ENCODE assay signal across 1 cellular context in genomic region chr14:55270832-55271571, GRCh38.
TF ChIP-seq lines count a peak whose summit lies in the region.

Gene FBXO34, plus strand, starts transcription at chr14:55271421. Its CDS starts 78,970 bp downstream, at chr14:55350391.

TF ChIP-seq in GM12878, 131 proteins besides CTCF, POLR2A, EP300 and RAD21 (continued from another document and continues in another):
- TF ChIP-seq, protein P1, sequence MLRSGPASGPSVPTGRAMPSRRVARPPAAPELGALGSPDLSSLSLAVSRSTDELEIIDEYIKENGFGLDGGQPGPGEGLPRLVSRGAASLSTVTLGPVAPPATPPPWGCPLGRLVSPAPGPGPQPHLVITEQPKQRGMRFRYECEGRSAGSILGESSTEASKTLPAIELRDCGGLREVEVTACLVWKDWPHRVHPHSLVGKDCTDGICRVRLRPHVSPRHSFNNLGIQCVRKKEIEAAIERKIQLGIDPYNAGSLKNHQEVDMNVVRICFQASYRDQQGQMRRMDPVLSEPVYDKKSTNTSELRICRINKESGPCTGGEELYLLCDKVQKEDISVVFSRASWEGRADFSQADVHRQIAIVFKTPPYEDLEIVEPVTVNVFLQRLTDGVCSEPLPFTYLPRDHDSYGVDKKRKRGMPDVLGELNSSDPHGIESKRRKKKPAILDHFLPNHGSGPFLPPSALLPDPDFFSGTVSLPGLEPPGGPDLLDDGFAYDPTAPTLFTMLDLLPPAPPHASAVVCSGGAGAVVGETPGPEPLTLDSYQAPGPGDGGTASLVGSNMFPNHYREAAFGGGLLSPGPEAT (IDR thresholded peaks at IDR 0.05; ENCODE audit: low read depth): peak; percentile 75
- TF ChIP-seq KLF5 (IDR thresholded peaks at IDR 0.05; ENCODE audit: partially characterized antibody) (peak; percentile 60), ZBTB4 (CRISPR knock-in tag; IDR thresholded peaks at IDR 0.05) (no peak), BCL11A (IDR thresholded peaks at IDR 0.05; ENCODE audit: low read depth, low read length) (no peak), TCF7 (IDR thresholded peaks at IDR 0.05; ENCODE audit: borderline replicate concordance) (no peak), SP1 (IDR thresholded peaks at IDR 0.05; ENCODE audit: low read depth, low read length) (peak; percentile 73), YY1 (IDR thresholded peaks at IDR 0.05; ENCODE audit: low read depth, low read length) (peak; percentile 76), ZNF622 (IDR thresholded peaks at IDR 0.05) (no peak), PRDM15 (CRISPR knock-in tag; IDR thresholded peaks at IDR 0.05) (no peak), BHLHE40 (IDR thresholded peaks at IDR 0.05; ENCODE audit: borderline replicate concordance in 1 of 2, low read depth in 2 of 2, low read length in 1 of 2) (peak; percentile 76 to 78), MTA3 (IDR thresholded peaks at IDR 0.05; ENCODE audit: borderline replicate concordance, low read length) (no peak), RAD51 (IDR thresholded peaks at IDR 0.05) (no peak), SUPT20H (IDR thresholded peaks at IDR 0.05; ENCODE audit: borderline replicate concordance, control insufficient read depth, low read depth, low read length) (no peak), ZNF217 (IDR thresholded peaks at IDR 0.05) (no peak), JUND (IDR thresholded peaks at IDR 0.05; ENCODE audit: low read depth, low read length) (peak; percentile 71; the same call in 1 of the 2 replicates), NRF1 (conservative IDR thresholded peaks at IDR 0.05; ENCODE audit: low read depth, low read length) (no peak), BMI1 (IDR thresholded peaks at IDR 0.05; ENCODE audit: borderline replicate concordance) (no peak), CBFB (IDR thresholded peaks at IDR 0.05; ENCODE audit: low read depth) (peak; percentile 22; the same call in 1 of the 2 replicates), ATF7 (IDR thresholded peaks at IDR 0.05; ENCODE audit: low read depth) (peak; percentile 97), IRF4 (IDR thresholded peaks at IDR 0.05; ENCODE audit: low read depth, low read length) (0 out of 2 replicates have a peak, but pooled peaks have one; percentile 54), HDGF (IDR thresholded peaks at IDR 0.05) (0 out of 2 replicates have a peak, but pooled peaks have one; percentile 45), MAX (IDR thresholded peaks at IDR 0.05; ENCODE audit: low read depth, low read length) (peak; percentile 42; the same call in 1 of the 2 replicates), ZNF384 (IDR thresholded peaks at IDR 0.05; ENCODE audit: borderline replicate concordance, low read depth, low read length) (no peak), CREM (IDR thresholded peaks at IDR 0.05; ENCODE audit: low read depth) (peak; percentile 98), KDM1A (IDR thresholded peaks at IDR 0.05; ENCODE audit: borderline replicate concordance) (no peak)
- TF ChIP-seq, protein P2, sequence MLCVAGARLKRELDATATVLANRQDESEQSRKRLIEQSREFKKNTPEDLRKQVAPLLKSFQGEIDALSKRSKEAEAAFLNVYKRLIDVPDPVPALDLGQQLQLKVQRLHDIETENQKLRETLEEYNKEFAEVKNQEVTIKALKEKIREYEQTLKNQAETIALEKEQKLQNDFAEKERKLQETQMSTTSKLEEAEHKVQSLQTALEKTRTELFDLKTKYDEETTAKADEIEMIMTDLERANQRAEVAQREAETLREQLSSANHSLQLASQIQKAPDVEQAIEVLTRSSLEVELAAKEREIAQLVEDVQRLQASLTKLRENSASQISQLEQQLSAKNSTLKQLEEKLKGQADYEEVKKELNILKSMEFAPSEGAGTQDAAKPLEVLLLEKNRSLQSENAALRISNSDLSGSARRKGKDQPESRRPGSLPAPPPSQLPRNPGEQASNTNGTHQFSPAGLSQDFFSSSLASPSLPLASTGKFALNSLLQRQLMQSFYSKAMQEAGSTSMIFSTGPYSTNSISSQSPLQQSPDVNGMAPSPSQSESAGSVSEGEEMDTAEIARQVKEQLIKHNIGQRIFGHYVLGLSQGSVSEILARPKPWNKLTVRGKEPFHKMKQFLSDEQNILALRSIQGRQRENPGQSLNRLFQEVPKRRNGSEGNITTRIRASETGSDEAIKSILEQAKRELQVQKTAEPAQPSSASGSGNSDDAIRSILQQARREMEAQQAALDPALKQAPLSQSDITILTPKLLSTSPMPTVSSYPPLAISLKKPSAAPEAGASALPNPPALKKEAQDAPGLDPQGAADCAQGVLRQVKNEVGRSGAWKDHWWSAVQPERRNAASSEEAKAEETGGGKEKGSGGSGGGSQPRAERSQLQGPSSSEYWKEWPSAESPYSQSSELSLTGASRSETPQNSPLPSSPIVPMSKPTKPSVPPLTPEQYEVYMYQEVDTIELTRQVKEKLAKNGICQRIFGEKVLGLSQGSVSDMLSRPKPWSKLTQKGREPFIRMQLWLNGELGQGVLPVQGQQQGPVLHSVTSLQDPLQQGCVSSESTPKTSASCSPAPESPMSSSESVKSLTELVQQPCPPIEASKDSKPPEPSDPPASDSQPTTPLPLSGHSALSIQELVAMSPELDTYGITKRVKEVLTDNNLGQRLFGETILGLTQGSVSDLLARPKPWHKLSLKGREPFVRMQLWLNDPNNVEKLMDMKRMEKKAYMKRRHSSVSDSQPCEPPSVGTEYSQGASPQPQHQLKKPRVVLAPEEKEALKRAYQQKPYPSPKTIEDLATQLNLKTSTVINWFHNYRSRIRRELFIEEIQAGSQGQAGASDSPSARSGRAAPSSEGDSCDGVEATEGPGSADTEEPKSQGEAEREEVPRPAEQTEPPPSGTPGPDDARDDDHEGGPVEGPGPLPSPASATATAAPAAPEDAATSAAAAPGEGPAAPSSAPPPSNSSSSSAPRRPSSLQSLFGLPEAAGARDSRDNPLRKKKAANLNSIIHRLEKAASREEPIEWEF (IDR thresholded peaks at IDR 0.05; ENCODE audit: insufficient replicate concordance, low read depth, low read length): no peak
- TF ChIP-seq, protein P3, sequence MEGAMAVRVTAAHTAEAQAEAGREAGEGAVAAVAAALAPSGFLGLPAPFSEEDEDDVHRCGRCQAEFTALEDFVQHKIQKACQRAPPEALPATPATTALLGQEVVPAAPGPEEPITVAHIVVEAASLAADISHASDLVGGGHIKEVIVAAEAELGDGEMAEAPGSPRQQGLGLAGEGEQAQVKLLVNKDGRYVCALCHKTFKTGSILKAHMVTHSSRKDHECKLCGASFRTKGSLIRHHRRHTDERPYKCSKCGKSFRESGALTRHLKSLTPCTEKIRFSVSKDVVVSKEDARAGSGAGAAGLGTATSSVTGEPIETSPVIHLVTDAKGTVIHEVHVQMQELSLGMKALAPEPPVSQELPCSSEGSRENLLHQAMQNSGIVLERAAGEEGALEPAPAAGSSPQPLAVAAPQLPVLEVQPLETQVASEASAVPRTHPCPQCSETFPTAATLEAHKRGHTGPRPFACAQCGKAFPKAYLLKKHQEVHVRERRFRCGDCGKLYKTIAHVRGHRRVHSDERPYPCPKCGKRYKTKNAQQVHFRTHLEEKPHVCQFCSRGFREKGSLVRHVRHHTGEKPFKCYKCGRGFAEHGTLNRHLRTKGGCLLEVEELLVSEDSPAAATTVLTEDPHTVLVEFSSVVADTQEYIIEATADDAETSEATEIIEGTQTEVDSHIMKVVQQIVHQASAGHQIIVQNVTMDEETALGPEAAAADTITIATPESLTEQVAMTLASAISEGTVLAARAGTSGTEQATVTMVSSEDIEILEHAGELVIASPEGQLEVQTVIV (IDR thresholded peaks at IDR 0.05; ENCODE audit: borderline replicate concordance, partially characterized antibody): no peak
- TF ChIP-seq, protein P4, sequence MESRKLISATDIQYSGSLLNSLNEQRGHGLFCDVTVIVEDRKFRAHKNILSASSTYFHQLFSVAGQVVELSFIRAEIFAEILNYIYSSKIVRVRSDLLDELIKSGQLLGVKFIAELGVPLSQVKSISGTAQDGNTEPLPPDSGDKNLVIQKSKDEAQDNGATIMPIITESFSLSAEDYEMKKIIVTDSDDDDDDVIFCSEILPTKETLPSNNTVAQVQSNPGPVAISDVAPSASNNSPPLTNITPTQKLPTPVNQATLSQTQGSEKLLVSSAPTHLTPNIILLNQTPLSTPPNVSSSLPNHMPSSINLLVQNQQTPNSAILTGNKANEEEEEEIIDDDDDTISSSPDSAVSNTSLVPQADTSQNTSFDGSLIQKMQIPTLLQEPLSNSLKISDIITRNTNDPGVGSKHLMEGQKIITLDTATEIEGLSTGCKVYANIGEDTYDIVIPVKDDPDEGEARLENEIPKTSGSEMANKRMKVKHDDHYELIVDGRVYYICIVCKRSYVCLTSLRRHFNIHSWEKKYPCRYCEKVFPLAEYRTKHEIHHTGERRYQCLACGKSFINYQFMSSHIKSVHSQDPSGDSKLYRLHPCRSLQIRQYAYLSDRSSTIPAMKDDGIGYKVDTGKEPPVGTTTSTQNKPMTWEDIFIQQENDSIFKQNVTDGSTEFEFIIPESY (IDR thresholded peaks at IDR 0.05): 0 out of 2 replicates have a peak, but pooled peaks have one; percentile 41
- TF ChIP-seq, protein P5, sequence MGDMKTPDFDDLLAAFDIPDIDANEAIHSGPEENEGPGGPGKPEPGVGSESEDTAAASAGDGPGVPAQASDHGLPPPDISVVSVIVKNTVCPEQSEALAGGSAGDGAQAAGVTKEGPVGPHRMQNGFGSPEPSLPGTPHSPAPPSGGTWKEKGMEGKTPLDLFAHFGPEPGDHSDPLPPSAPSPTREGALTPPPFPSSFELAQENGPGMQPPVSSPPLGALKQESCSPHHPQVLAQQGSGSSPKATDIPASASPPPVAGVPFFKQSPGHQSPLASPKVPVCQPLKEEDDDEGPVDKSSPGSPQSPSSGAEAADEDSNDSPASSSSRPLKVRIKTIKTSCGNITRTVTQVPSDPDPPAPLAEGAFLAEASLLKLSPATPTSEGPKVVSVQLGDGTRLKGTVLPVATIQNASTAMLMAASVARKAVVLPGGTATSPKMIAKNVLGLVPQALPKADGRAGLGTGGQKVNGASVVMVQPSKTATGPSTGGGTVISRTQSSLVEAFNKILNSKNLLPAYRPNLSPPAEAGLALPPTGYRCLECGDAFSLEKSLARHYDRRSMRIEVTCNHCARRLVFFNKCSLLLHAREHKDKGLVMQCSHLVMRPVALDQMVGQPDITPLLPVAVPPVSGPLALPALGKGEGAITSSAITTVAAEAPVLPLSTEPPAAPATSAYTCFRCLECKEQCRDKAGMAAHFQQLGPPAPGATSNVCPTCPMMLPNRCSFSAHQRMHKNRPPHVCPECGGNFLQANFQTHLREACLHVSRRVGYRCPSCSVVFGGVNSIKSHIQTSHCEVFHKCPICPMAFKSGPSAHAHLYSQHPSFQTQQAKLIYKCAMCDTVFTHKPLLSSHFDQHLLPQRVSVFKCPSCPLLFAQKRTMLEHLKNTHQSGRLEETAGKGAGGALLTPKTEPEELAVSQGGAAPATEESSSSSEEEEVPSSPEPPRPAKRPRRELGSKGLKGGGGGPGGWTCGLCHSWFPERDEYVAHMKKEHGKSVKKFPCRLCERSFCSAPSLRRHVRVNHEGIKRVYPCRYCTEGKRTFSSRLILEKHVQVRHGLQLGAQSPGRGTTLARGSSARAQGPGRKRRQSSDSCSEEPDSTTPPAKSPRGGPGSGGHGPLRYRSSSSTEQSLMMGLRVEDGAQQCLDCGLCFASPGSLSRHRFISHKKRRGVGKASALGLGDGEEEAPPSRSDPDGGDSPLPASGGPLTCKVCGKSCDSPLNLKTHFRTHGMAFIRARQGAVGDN (IDR thresholded peaks at IDR 0.05): peak; percentile 91
- TF ChIP-seq, protein P6, sequence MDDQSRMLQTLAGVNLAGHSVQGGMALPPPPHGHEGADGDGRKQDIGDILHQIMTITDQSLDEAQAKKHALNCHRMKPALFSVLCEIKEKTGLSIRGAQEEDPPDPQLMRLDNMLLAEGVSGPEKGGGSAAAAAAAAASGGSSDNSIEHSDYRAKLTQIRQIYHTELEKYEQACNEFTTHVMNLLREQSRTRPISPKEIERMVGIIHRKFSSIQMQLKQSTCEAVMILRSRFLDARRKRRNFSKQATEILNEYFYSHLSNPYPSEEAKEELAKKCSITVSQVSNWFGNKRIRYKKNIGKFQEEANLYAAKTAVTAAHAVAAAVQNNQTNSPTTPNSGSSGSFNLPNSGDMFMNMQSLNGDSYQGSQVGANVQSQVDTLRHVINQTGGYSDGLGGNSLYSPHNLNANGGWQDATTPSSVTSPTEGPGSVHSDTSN (IDR thresholded peaks at IDR 0.05; ENCODE audit: insufficient replicate concordance, low read depth, low read length): peak; percentile 25
